ENCODE assay signal across 8 cellular contexts in genomic region chr2:177242136-177242987, GRCh38. TPM values are rescaled to one million over a fixed set of nuclear protein-coding genes. Genes with fewer than 3 reads are reported as not detected.
DNase-seq lines count a peak whose midpoint lies in the region; ATAC-seq and TF ChIP-seq lines count a peak whose summit lies in the region.

No MANE protein-coding gene starts in this region.

- H3K9ac ChIP-seq in skeletal muscle satellite cell (ENCODE audit: low read depth, low read length) = peak overlapping the region; percentile 74

- peak overlapping the region; percentile 87 for H3K27ac ChIP-seq in left ventricle myocardium inferior (replicated peaks)

- H3K27me3 Mint-ChIP-seq in activated naive CD8-positive, alpha-beta T cell treated with anti-CD3 and anti-CD28 coated beads, Interleukin-2, amount 50 U/mL, for 24 hours = no peaks in the 10 kb centered on the region

- H3K4me1 ChIP-seq in left ventricle myocardium inferior (peaks cover 100% of the 10 kb centered on the region), skeletal muscle satellite cell (ENCODE audit: control insufficient read depth, insufficient read depth, low read length) (peaks cover 75% of the 10 kb centered on the region)

- intact Hi-C loops in left ventricle myocardium inferior (cut with micrococcal nuclease) = no loop called here

- H3K27ac Mint-ChIP-seq in activated naive CD8-positive, alpha-beta T cell treated with anti-CD3 and anti-CD28 coated beads, Interleukin-2, amount 50 U/mL, for 24 hours = peak overlapping the region; percentile 85

- in situ Hi-C loops in KBM-7 (cut with MboI; ENCODE audit: low pct_unique_long_range_greater_than_20kb, low sequenced_read_pairs) = no loop called here

- peak overlapping the region; percentile 7 for H3K4me3 Mint-ChIP-seq in activated naive CD8-positive, alpha-beta T cell treated with anti-CD3 and anti-CD28 coated beads, Interleukin-2, amount 50 U/mL, for 24 hours

- DNase-seq in COR-L47 (lab: John Stamatoyannopoulos, UW) = peak; percentile 10
- peak; percentile 54 for DNase-seq in KBM-7
- DNase-seq in activated naive CD8-positive, alpha-beta T cell treated with anti-CD3 and anti-CD28 coated beads, Interleukin-2, amount 50 U/mL, for 24 hours = no peak
- DNase-seq in left ventricle myocardium inferior = no peak

- H3K36me3 ChIP-seq in left ventricle myocardium inferior (no peaks in the 10 kb centered on the region), skeletal muscle satellite cell (ENCODE audit: insufficient read depth, low read length) (peaks cover 3% of the 10 kb centered on the region)

- peaks cover 86% of the 10 kb centered on the region for H3K4me1 Mint-ChIP-seq in activated naive CD8-positive, alpha-beta T cell treated with anti-CD3 and anti-CD28 coated beads, Interleukin-2, amount 50 U/mL, for 24 hours

- ATAC-seq in activated naive CD8-positive, alpha-beta T cell treated with anti-CD3 and anti-CD28 coated beads, Interleukin-2, amount 50 U/mL, for 24 hours = no peak
- ATAC-seq in HG02852 (IDR thresholded peaks at IDR 0.05; ENCODE audit: unreplicated experiment) (no peak), HG03342 (IDR thresholded peaks at IDR 0.05; ENCODE audit: unreplicated experiment) (no peak), HG03469 (IDR thresholded peaks at IDR 0.05; ENCODE audit: unreplicated experiment) (no peak)

- TF ChIP-seq CTCF in left ventricle myocardium inferior (IDR thresholded peaks at IDR 0.05; ENCODE audit: borderline replicate concordance) = no peak

- peaks cover 30% of the 10 kb centered on the region for H3K36me3 Mint-ChIP-seq in activated naive CD8-positive, alpha-beta T cell treated with anti-CD3 and anti-CD28 coated beads, Interleukin-2, amount 50 U/mL, for 24 hours (ENCODE audit: low read depth)

- H3K9me3 Mint-ChIP-seq in activated naive CD8-positive, alpha-beta T cell treated with anti-CD3 and anti-CD28 coated beads, Interleukin-2, amount 50 U/mL, for 24 hours = no peaks in the 10 kb centered on the region

- H3K4me3 ChIP-seq in left ventricle myocardium inferior (peak overlapping the region; percentile 49), skeletal muscle satellite cell (ENCODE audit: low read length) (peak overlapping the region; percentile 52)

- H3K27me3 ChIP-seq in left ventricle myocardium inferior (ENCODE audit: low read depth) (no peaks in the 10 kb centered on the region), skeletal muscle satellite cell (ENCODE audit: control insufficient read depth, insufficient read depth, low read length) (no peaks in the 10 kb centered on the region)

- H3K9me3 ChIP-seq in left ventricle myocardium inferior (replicated peaks) = no peaks in the 10 kb centered on the region
- H3K9me3 ChIP-seq in skeletal muscle satellite cell (replicated peaks; ENCODE audit: low read length) = no peaks in the 10 kb centered on the region

- H3K4me2 ChIP-seq in skeletal muscle satellite cell (ENCODE audit: low read length) = peak overlapping the region; percentile 77

RNA-seq across cellular contexts. Expression of gene NFE2L2, which starts 22.2 kb away (rescaled TPM):
- total RNA-seq in left ventricle myocardium inferior = 50.7 TPM
- total RNA-seq in skeletal muscle satellite cell (2012; rRNA removed) = 40.4 and 47.1 TPM in 2 replicates

RNA-seq across cellular contexts. Expression of gene HNRNPA3, which starts 29.8 kb away (rescaled TPM):
- total RNA-seq in left ventricle myocardium inferior = 73.2 TPM
- 31.5 and 36.2 TPM in 2 replicates for total RNA-seq in skeletal muscle satellite cell (2012; rRNA removed)

Comparison
In these comparisons a context has a peak if more than half of its experiments do, and no peak if none do; other contexts are left out.
1. DNase-seq: peak in COR-L47 (single experiment) and KBM-7 (single experiment); none in activated naive CD8-positive, alpha-beta T cell treated with anti-CD3 and anti-CD28 coated beads, Interleukin-2, amount 50 U/mL, for 24 hours (single experiment) and left ventricle myocardium inferior (single experiment).